Comparison of ENCODE assay signal across 23 cellular contexts in the genomic region with DNA sequence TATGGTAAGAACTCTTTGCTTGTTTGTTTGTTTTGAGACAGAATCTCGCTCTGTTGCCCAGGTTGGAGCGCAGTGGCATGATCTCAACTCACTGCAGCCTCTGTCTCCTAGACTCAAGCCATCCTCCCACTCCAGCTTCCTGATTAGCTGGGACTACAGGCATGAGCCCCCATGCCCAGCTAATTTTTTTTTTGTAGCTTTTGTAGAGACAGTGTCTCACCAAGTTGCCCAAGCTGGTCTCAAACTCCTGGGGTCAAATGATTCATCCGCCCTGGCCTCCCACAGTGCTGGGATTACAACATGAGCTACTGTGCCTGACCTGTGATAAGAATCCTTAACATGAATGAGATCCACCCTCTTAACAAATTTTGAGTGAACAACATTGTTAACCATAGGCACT.
"Had no signal": no experiment of that assay in that cellular context is flagged by ENCODE, and none has a peak within 500 bp of the region (broad histone marks: within the 10 kb centered on the region; RNA-seq: fewer than 3 reads in every experiment).

No MANE protein-coding gene starts in this region.

- H3K27me3 Mint-ChIP-seq: activated T-cell treated with anti-CD3 and anti-CD28 coated beads, Interleukin-2, amount 50 U/mL, for 24 hours; memory B cell; stimulated activated naive B cell treated with anti-CD40 and anti-IgM and Interleukin-4, amounts not matched to agents 10 μg/mL and 1 μg/mL and 100 μg/mL, for 72 hours had no signal

- ATAC-seq: activated naive CD4-positive, alpha-beta T cell treated with anti-CD3 and anti-CD28 coated beads, Interleukin-2, amount 50 U/mL, for 72 hours; activated T-helper 17 cell treated with anti-CD3 and anti-CD28 coated beads, Interleukin-2, amount 50 U/mL, for 72 hours; foreskin keratinocyte; mucosa of descending colon; sciatic nerve; stimulated activated naive B cell treated with anti-CD40 and anti-IgM and Interleukin-4, amounts not matched to agents 10 μg/mL and 1 μg/mL and 100 μg/mL, for 72 hours; WTC11 had no signal

- H3K4me3 Mint-ChIP-seq: activated T-cell treated with anti-CD3 and anti-CD28 coated beads, Interleukin-2, amount 50 U/mL, for 24 hours; activated T-helper 17 cell treated with anti-CD3 and anti-CD28 coated beads, Interleukin-2, amount 50 U/mL, for 72 hours; memory B cell; neural crest cell; stimulated activated naive B cell treated with anti-CD40 and anti-IgM and Interleukin-4, amounts not matched to agents 10 μg/mL and 1 μg/mL and 100 μg/mL, for 72 hours; WTC11 had no signal

- H3K36me3 Mint-ChIP-seq: memory B cell had no signal

- DNase-seq: activated T-cell treated with anti-CD3 and anti-CD28 coated beads, Interleukin-2, amount 50 U/mL, for 24 hours; brain microvascular endothelial cell; central memory CD4-positive, alpha-beta T cell; dorsolateral prefrontal cortex; foreskin keratinocyte; glutamatergic neuron; hippocampal formation; mucosa of descending colon; occipital lobe; posterior cingulate gyrus; stimulated activated CD4-positive, alpha-beta T cell treated with anti-CD3 and anti-CD28 coated beads, Interleukin-2, amount 100 ng/mL, for 48 hours; stimulated activated CD8-positive, alpha-beta memory T cell treated with anti-CD3 and anti-CD28 coated beads, Interleukin-4, amount 100 ng/mL, for 48 hours; stimulated activated naive B cell treated with anti-CD40 and anti-IgM and Interleukin-4, amounts not matched to agents 10 μg/mL and 1 μg/mL and 100 μg/mL, for 72 hours; transverse colon had no signal

- H3K4me3 ChIP-seq: ascending aorta, dorsolateral prefrontal cortex, mucosa of descending colon, transverse colon, vagina had no signal

- H3K4me1 Mint-ChIP-seq: activated T-helper 17 cell treated with anti-CD3 and anti-CD28 coated beads, Interleukin-2, amount 50 U/mL, for 72 hours; memory B cell; neural crest cell; stimulated activated naive B cell treated with anti-CD40 and anti-IgM and Interleukin-4, amounts not matched to agents 10 μg/mL and 1 μg/mL and 100 μg/mL, for 72 hours had no signal

- H3K9me3 ChIP-seq: ascending aorta, mucosa of descending colon, transverse colon, vagina had no signal

- H3K27ac ChIP-seq: ascending aorta, brain microvascular endothelial cell, dorsolateral prefrontal cortex, epithelial cell of prostate, foreskin keratinocyte, transverse colon, vagina had no signal

- H3K27me3 ChIP-seq: ascending aorta, brain microvascular endothelial cell, dorsolateral prefrontal cortex, foreskin keratinocyte, transverse colon, vagina had no signal

- H3K4me1 ChIP-seq: ascending aorta, foreskin keratinocyte, transverse colon, vagina had no signal

- H3K36me3 ChIP-seq: ascending aorta, brain microvascular endothelial cell, transverse colon, vagina had no signal

- H3K27ac Mint-ChIP-seq: activated naive CD4-positive, alpha-beta T cell treated with anti-CD3 and anti-CD28 coated beads, Interleukin-2, amount 50 U/mL, for 72 hours; activated T-cell treated with anti-CD3 and anti-CD28 coated beads, Interleukin-2, amount 50 U/mL, for 24 hours; activated T-helper 17 cell treated with anti-CD3 and anti-CD28 coated beads, Interleukin-2, amount 50 U/mL, for 72 hours; memory B cell; stimulated activated naive B cell treated with anti-CD40 and anti-IgM and Interleukin-4, amounts not matched to agents 10 μg/mL and 1 μg/mL and 100 μg/mL, for 72 hours; WTC11 had no signal
